In the genomic region with DNA sequence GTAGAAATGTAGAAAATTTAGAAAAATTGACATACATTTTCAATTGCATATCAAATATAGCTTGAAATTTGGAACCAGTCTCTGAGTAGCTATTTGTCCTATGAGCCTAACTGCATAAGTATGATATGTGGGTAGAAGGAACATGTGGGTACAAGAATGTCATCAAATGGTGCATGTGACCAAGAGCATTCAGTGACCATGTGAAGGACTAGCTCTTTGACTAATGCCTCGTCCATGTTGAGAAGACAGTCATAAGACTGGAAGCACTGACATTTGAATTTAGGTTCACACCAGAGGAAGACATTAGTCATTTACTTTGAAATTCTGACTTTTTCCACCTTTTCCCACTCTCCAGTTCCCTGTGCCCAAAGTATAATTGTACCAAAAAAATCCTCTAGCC, we compare ENCODE assay signal across 1 cellular context.
TF ChIP-seq lines count a peak whose summit lies in the region.

No MANE protein-coding gene starts in this region.

TF ChIP-seq in K562, 482 proteins besides CTCF, POLR2A, EP300 and RAD21:
- TF ChIP-seq ZSCAN29 (IDR thresholded peaks at IDR 0.05) (no peak), NFE2L1 (tag; IDR thresholded peaks at IDR 0.05; ENCODE audit: borderline replicate concordance, low read depth) (no peak), TSC22D4 (tag; IDR thresholded peaks at IDR 0.05) (no peak), ZNF444 (CRISPR knock-in tag; IDR thresholded peaks at IDR 0.05) (no peak), ZNF436 (CRISPR knock-in tag; IDR thresholded peaks at IDR 0.05) (no peak), IRF2 (CRISPR knock-in tag; IDR thresholded peaks at IDR 0.05) (no peak), FOXK2 (conservative IDR thresholded peaks at IDR 0.05 in 1 of 2, IDR thresholded peaks at IDR 0.05 in 1 of 2; ENCODE audit: low read depth in 2 of 2) (no peak), ZNF583 (CRISPR knock-in tag; IDR thresholded peaks at IDR 0.05) (no peak), ILK (tag; IDR thresholded peaks at IDR 0.05; ENCODE audit: borderline replicate concordance, low read depth) (no peak), MAZ (CRISPR knock-in tag; conservative IDR thresholded peaks at IDR 0.05 in 1 of 2, IDR thresholded peaks at IDR 0.05 in 1 of 2) (no peak), PHF21A (IDR thresholded peaks at IDR 0.05; ENCODE audit: borderline replicate concordance, low read depth) (no peak), ZNF197 (CRISPR knock-in tag; IDR thresholded peaks at IDR 0.05; ENCODE audit: low read depth) (no peak)
- TF ChIP-seq, protein P1, sequence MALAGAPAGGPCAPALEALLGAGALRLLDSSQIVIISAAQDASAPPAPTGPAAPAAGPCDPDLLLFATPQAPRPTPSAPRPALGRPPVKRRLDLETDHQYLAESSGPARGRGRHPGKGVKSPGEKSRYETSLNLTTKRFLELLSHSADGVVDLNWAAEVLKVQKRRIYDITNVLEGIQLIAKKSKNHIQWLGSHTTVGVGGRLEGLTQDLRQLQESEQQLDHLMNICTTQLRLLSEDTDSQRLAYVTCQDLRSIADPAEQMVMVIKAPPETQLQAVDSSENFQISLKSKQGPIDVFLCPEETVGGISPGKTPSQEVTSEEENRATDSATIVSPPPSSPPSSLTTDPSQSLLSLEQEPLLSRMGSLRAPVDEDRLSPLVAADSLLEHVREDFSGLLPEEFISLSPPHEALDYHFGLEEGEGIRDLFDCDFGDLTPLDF (CRISPR knock-in tag; IDR thresholded peaks at IDR 0.05) = no peak
- TF ChIP-seq, protein P2, sequence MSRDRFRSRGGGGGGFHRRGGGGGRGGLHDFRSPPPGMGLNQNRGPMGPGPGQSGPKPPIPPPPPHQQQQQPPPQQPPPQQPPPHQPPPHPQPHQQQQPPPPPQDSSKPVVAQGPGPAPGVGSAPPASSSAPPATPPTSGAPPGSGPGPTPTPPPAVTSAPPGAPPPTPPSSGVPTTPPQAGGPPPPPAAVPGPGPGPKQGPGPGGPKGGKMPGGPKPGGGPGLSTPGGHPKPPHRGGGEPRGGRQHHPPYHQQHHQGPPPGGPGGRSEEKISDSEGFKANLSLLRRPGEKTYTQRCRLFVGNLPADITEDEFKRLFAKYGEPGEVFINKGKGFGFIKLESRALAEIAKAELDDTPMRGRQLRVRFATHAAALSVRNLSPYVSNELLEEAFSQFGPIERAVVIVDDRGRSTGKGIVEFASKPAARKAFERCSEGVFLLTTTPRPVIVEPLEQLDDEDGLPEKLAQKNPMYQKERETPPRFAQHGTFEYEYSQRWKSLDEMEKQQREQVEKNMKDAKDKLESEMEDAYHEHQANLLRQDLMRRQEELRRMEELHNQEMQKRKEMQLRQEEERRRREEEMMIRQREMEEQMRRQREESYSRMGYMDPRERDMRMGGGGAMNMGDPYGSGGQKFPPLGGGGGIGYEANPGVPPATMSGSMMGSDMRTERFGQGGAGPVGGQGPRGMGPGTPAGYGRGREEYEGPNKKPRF (IDR thresholded peaks at IDR 0.05; ENCODE audit: low read depth, low read length) = no peak
- TF ChIP-seq, protein P3, sequence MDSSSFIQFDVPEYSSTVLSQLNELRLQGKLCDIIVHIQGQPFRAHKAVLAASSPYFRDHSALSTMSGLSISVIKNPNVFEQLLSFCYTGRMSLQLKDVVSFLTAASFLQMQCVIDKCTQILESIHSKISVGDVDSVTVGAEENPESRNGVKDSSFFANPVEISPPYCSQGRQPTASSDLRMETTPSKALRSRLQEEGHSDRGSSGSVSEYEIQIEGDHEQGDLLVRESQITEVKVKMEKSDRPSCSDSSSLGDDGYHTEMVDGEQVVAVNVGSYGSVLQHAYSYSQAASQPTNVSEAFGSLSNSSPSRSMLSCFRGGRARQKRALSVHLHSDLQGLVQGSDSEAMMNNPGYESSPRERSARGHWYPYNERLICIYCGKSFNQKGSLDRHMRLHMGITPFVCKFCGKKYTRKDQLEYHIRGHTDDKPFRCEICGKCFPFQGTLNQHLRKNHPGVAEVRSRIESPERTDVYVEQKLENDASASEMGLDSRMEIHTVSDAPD (CRISPR knock-in tag; IDR thresholded peaks at IDR 0.05) = no peak
- TF ChIP-seq, protein P4, sequence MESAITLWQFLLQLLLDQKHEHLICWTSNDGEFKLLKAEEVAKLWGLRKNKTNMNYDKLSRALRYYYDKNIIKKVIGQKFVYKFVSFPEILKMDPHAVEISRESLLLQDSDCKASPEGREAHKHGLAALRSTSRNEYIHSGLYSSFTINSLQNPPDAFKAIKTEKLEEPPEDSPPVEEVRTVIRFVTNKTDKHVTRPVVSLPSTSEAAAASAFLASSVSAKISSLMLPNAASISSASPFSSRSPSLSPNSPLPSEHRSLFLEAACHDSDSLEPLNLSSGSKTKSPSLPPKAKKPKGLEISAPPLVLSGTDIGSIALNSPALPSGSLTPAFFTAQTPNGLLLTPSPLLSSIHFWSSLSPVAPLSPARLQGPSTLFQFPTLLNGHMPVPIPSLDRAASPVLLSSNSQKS (CRISPR knock-in tag; IDR thresholded peaks at IDR 0.05) = no peak
- TF ChIP-seq, protein P5, sequence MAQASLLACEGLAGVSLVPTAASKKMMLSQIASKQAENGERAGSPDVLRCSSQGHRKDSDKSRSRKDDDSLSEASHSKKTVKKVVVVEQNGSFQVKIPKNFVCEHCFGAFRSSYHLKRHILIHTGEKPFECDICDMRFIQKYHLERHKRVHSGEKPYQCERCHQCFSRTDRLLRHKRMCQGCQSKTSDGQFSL (CRISPR knock-in tag; IDR thresholded peaks at IDR 0.05) = no peak
- TF ChIP-seq, protein P5 (tag; IDR thresholded peaks at IDR 0.05) = no peak
- TF ChIP-seq, protein P6, sequence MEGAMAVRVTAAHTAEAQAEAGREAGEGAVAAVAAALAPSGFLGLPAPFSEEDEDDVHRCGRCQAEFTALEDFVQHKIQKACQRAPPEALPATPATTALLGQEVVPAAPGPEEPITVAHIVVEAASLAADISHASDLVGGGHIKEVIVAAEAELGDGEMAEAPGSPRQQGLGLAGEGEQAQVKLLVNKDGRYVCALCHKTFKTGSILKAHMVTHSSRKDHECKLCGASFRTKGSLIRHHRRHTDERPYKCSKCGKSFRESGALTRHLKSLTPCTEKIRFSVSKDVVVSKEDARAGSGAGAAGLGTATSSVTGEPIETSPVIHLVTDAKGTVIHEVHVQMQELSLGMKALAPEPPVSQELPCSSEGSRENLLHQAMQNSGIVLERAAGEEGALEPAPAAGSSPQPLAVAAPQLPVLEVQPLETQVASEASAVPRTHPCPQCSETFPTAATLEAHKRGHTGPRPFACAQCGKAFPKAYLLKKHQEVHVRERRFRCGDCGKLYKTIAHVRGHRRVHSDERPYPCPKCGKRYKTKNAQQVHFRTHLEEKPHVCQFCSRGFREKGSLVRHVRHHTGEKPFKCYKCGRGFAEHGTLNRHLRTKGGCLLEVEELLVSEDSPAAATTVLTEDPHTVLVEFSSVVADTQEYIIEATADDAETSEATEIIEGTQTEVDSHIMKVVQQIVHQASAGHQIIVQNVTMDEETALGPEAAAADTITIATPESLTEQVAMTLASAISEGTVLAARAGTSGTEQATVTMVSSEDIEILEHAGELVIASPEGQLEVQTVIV (CRISPR knock-in tag; IDR thresholded peaks at IDR 0.05; ENCODE audit: borderline replicate concordance) = no peak
